ENCODE assay signal across 1 cellular context in genomic region chr5:168123853-168124528, GRCh38.
TF ChIP-seq lines count a peak whose summit lies in the region.

No MANE protein-coding gene starts in this region.

TF ChIP-seq in GM12878, 131 proteins besides CTCF, POLR2A, EP300 and RAD21 (continued from another document):
- TF ChIP-seq BCL11A (IDR thresholded peaks at IDR 0.05; ENCODE audit: low read depth, low read length) = peak; percentile 66; the same call in 1 of the 2 replicates
- TF ChIP-seq USF1 (IDR thresholded peaks at IDR 0.05; ENCODE audit: borderline replicate concordance, extremely low read length, insufficient read depth, low read depth, low read length) = no peak
- TF ChIP-seq POLR2AphosphoS2 (IDR thresholded peaks at IDR 0.05; ENCODE audit: low read depth, low read length) = no peak
